In the genomic region with DNA sequence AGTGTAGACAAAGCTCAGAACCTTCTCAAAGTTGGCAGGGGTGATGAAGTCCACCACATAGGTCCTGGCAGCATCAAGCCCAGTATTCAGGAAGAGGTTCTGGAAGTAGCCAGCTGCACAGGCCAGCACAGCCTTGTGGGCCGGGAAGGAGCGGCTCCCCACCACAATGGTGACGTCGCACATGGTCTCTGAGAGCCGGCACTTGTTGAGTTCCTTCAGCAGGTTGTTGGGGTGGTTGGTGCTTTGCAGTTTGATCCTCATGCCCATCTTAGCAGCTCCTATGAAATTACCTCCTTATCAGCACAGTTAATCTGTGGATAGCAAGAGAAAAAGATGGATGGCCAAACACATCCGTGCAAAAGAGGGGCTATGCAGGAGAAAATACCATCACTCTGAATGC, we compare ENCODE assay signal across 1 cellular context.
TF ChIP-seq lines count a peak whose summit lies in the region.

No MANE protein-coding gene starts in this region.

TF ChIP-seq in IMR-90, 13 proteins besides CTCF, POLR2A, EP300 and RAD21:
- TF ChIP-seq BHLHE40 (IDR thresholded peaks at IDR 0.05; ENCODE audit: low read depth, low read length), result no peak
- TF ChIP-seq MXI1 (IDR thresholded peaks at IDR 0.05; ENCODE audit: borderline replicate concordance, low read depth, low read length), result no peak
- no peak for TF ChIP-seq RCOR1 (IDR thresholded peaks at IDR 0.05; ENCODE audit: insufficient replicate concordance, low read length)
- TF ChIP-seq ELK1 (IDR thresholded peaks at IDR 0.05; ENCODE audit: borderline replicate concordance, low read depth, low read length), result no peak
